ENCODE assay signal across 1 cellular context in the genomic region with DNA sequence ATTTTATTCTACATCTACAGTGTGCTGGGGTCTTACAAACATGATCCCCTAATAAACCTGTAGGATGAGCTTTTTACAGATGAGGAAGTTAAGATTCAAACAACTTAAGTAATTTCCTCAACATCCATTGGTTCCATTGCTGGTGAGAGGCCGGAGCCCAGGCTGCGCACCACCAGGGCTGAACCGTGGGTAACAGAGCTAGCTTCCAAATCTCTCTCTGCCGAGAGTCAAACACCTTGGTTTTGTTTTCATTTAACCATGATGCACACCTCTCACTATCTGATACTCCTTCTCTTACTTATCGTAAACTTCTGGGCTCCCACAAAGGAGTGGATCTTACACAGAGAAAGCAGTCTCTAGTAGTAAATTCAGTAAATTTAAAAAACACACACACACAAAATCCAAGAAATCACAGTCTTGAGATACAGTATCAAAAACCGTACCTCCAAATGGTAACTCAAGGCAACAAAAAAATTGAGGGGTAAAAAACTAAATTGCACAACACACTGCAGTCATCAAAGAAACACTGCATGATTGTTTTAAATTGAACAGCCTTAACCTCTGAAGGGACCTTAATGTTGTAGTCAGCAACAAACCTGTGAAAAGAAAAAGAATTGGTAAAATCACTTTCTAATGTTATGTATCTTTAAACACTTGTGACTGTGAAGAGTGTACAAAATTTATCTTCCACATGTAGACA.
TF ChIP-seq lines count a peak whose summit lies in the region.

No MANE protein-coding gene starts in this region.

TF ChIP-seq in endothelial cell of umbilical vein, 7 proteins besides CTCF, POLR2A, EP300 and RAD21:
- no peak for TF ChIP-seq GATA2 (IDR thresholded peaks at IDR 0.05; ENCODE audit: insufficient read depth, insufficient read length, low read depth, low read length)
- TF ChIP-seq EZH2 (IDR thresholded peaks at IDR 0.05; ENCODE audit: borderline replicate concordance, low read depth, low read length, severe bottlenecking): no peak
- no peak for TF ChIP-seq JUN (IDR thresholded peaks at IDR 0.05; ENCODE audit: borderline replicate concordance, insufficient read depth, insufficient read length, low read depth)
- no peak for TF ChIP-seq POLR2AphosphoS5 (IDR thresholded peaks at IDR 0.05; ENCODE audit: insufficient read depth, low read depth, low read length)
- TF ChIP-seq FOS (IDR thresholded peaks at IDR 0.05; ENCODE audit: borderline replicate concordance, insufficient read depth, low read length): no peak
